8 cellular contexts compared by ENCODE assay signal in the genomic region with DNA sequence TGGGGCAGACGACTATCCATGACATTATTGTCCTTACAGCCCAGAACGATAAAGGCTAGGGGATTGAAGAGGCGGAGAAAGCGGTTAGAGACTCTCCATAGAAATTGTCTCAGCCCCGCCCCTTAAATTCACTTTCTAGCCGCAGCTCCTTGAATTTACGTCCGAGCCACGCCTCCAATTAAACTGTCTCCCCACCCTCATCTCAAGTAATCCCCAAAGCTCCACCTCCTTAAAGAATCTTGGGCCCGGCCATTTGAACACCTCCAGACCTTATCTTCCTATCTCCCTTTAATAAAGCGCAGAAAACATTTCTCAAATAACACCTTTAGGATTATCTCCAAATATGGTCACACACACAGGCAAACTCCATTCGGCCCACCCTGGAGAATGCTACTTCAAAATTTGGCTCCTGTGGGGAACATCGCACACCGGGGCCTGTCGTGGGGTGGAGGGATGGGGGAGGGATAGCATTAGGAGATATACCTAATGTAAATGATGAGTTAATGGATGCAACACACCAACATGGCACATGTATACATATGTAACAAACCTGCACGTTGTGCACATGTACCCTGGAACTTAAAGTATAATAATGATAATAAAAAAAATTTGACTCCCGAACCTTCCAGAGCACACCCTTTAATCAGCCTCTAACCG. TPM values are rescaled to one million over a fixed set of nuclear protein-coding genes. Genes with fewer than 3 reads are reported as not detected.
DNase-seq lines count a peak whose midpoint lies in the region; ATAC-seq and TF ChIP-seq lines count a peak whose summit lies in the region.

No MANE protein-coding gene starts in this region.

- CTCF ChIA-PET in PC-3 (lab: Charles Lee) (interaction anchor here (0.6 to 0.7 kb wide), 5 partner anchors 16 to 599 kb away, joined by 4 to 15 read pairs (median 9); no protein-coding TSS in a partner anchor), mammary epithelial cell (lab: Charles Lee; ENCODE audit: low non-redundant PET) (interaction anchor here (0.6 to 0.7 kb wide), 5 partner anchors 11 to 1257 kb away, joined by 3 to 5 read pairs (median 4); no protein-coding TSS in a partner anchor)

- POLR2A ChIA-PET in PC-3 (lab: Charles Lee; ENCODE audit: unreplicated experiment): interaction anchor here (0.5 to 0.6 kb wide), 2 partner anchors 27 to 112 kb away, joined by 6 to 22 read pairs; partner anchors contain the start of gene TFE3

- DNase-seq in EL: peak; percentile 71
- DNase-seq in PC-3: peak; percentile 70
- peak; percentile 68 for DNase-seq in mammary epithelial cell
- DNase-seq in iPS-NIHi7 (ENCODE audit: extremely low spot score): peak; percentile 56
- DNase-seq in spleen: no peak
- no peak for DNase-seq in NCI-H187 treated with DMSO at 0.1 percent for 48 hours (lab: John Stamatoyannopoulos, UW)

- no peak for TF ChIP-seq POLR2A in spleen (IDR thresholded peaks at IDR 0.05)

- H3K27ac ChIP-seq in PC-3 (ENCODE audit: low read length): peak overlapping the region; percentile 80
- peak overlapping the region; percentile 67 for H3K27ac ChIP-seq in mammary epithelial cell (ENCODE audit: insufficient read depth, low read depth, low read length)
- peak overlapping the region; percentile 51 to 95 (median 92) for H3K27ac ChIP-seq in spleen

- TF ChIP-seq CTCF in PC-3 (conservative IDR thresholded peaks at IDR 0.05; ENCODE audit: low read depth, low read length) (no peak), mammary epithelial cell (conservative IDR thresholded peaks at IDR 0.05 in 1 of 2, IDR thresholded peaks at IDR 0.05 in 1 of 2; ENCODE audit: extremely low read depth in 1 of 2, insufficient read depth in 1 of 2, low read depth in 1 of 2, low read length in 2 of 2) (no peak), spleen (IDR thresholded peaks at IDR 0.05 in 8 of 11, conservative IDR thresholded peaks at IDR 0.05 in 3 of 11) (no peak)

- peak overlapping the region; percentile 72 for H2AFZ ChIP-seq in PC-3 (ENCODE audit: low read length)
- peak overlapping the region; percentile 68 for H2AFZ ChIP-seq in mammary epithelial cell (ENCODE audit: low read depth, low read length)

- H3K4me2 ChIP-seq in PC-3 (ENCODE audit: low read length) (peak overlapping the region; percentile 80), mammary epithelial cell (ENCODE audit: insufficient read depth, low read depth, low read length) (peak overlapping the region; percentile 81)

- no peaks in the 10 kb centered on the region for H3K27me3 ChIP-seq in PC-3 (ENCODE audit: low read length)
- no peaks in the 10 kb centered on the region for H3K27me3 ChIP-seq in mammary epithelial cell (ENCODE audit: insufficient read depth, low read length)
- H3K27me3 ChIP-seq in spleen (replicated peaks in 1 of 7): no peaks in the 10 kb centered on the region

- intact Hi-C loops in PC-3 (cut with micrococcal nuclease) (no loop called here), mammary epithelial cell (cut with micrococcal nuclease) (loop anchor here (5.0 kb wide), 1 partner anchor 393 kb away; the partner anchor contains the start of gene GLOD5), spleen (cut with DNase I; ENCODE audit: low total_unique reads) (no loop called here)

- no peaks in the 10 kb centered on the region for H4K20me1 ChIP-seq in PC-3 (ENCODE audit: low read length)
- no peaks in the 10 kb centered on the region for H4K20me1 ChIP-seq in mammary epithelial cell (ENCODE audit: insufficient read depth, low read length)

- H3K9ac ChIP-seq in PC-3 (ENCODE audit: low read length) (peak overlapping the region; percentile 74; the same call in 1 of the 2 replicates), mammary epithelial cell (ENCODE audit: insufficient read depth, low read length) (no peak overlapping the region)

- no peaks in the 10 kb centered on the region for H3F3A ChIP-seq in PC-3 (ENCODE audit: low read length, unreplicated experiment)

- no peaks in the 10 kb centered on the region for H3K9me3 ChIP-seq in PC-3 (ENCODE audit: low read length)
- no peaks in the 10 kb centered on the region for H3K9me3 ChIP-seq in mammary epithelial cell (replicated peaks; ENCODE audit: insufficient read depth, low read length)
- H3K9me3 ChIP-seq in spleen: no peaks in the 10 kb centered on the region

- no peaks in the 10 kb centered on the region for H3K79me2 ChIP-seq in PC-3 (ENCODE audit: low read length)
- H3K79me2 ChIP-seq in mammary epithelial cell (ENCODE audit: insufficient read depth, low read length): no peaks in the 10 kb centered on the region

- H3K4me1 ChIP-seq in PC-3 (ENCODE audit: insufficient read depth, low read length): peaks cover 6% of the 10 kb centered on the region; the same call in 1 of the 2 replicates
- peaks cover 3% of the 10 kb centered on the region for H3K4me1 ChIP-seq in mammary epithelial cell (ENCODE audit: insufficient read depth, low read length)
- peaks cover 0 to 12% (median 6%) of the 10 kb centered on the region in 6 donors for H3K4me1 ChIP-seq in spleen

- no peaks in the 10 kb centered on the region for H3K9me2 ChIP-seq in PC-3 (replicated peaks; ENCODE audit: low read length)

- dilution Hi-C loops in mammary epithelial cell (cut with HindIII; ENCODE audit: low sequenced_read_pairs): no loop called here

- H3K36me3 ChIP-seq in PC-3 (ENCODE audit: low read depth, low read length): no peaks in the 10 kb centered on the region
- no peaks in the 10 kb centered on the region for H3K36me3 ChIP-seq in mammary epithelial cell (ENCODE audit: insufficient read depth, low read length)
- no peaks in the 10 kb centered on the region for H3K36me3 ChIP-seq in spleen

- BruUV-seq in PC-3 (replicated peaks; lab: Mats Ljungman, UMichigan) (TSS peak; percentile 84), mammary epithelial cell (replicated peaks; lab: Mats Ljungman, UMichigan) (no TSS peak)

- in situ Hi-C loops in mammary epithelial cell (cut with MboI; ENCODE audit: low sequenced_read_pairs in 2 of 2): no loop called here

- H3K4me3 ChIP-seq in PC-3 (ENCODE audit: low read length): peak overlapping the region; percentile 57
- peak overlapping the region; percentile 8 to 55 (median 33) for H3K4me3 ChIP-seq in mammary epithelial cell (replicated peaks in 1 of 3; ENCODE audit: insufficient read depth in 1 of 3, low read depth in 2 of 3, low read length in 3 of 3)
- peak overlapping the region; percentile 5 to 68 (median 40) for H3K4me3 ChIP-seq in spleen

- 36% methylated on average over 18 of the region's 18 CpGs for WGBS in mammary epithelial cell (ENCODE audit: low coverage, missing lambda C conversion rate)
- WGBS in spleen, 5 donors: 1 to 62% (median 4%) methylated on average over 18 of the region's 18 CpGs

- ATAC-seq in HG03095 (IDR thresholded peaks at IDR 0.05; ENCODE audit: unreplicated experiment): peak; percentile 6
- peak; percentile 58 for ATAC-seq in PC-3
- ATAC-seq in GM19328 (IDR thresholded peaks at IDR 0.05; ENCODE audit: unreplicated experiment): no peak

RNA-seq across cellular contexts. Expression of gene MAGIX, which starts 7.2 kb away (rescaled TPM):
- total RNA-seq in PC-3 (2014; rRNA removed) (9.3 and 12.5 TPM in 2 replicates), mammary epithelial cell (1 to 10 TPM; 1.4 to 2.8 TPM), spleen (1 to 10 TPM in 6 of 7 donors, under 1 TPM in 1; 0.89 to 4.3 (median 1.5) TPM)
- polyA plus RNA-seq in mammary epithelial cell (1.3 TPM), spleen (1 to 10 TPM in 2 of 3 donors, under 1 TPM in 1; 0.96 to 2.1 (median 1.3) TPM)
- polyA minus RNA-seq in mammary epithelial cell: not detected

RNA-seq across cellular contexts. Expression of gene PLP2, which starts 16.3 kb away (rescaled TPM):
- total RNA-seq in PC-3 (2014; rRNA removed): 165 and 171 TPM in 2 replicates
- total RNA-seq in mammary epithelial cell: 100 to 1,000 TPM in 1 of 2 donors, 10 to 100 TPM in 1; 68.5 to 377 TPM
- 629 TPM for polyA plus RNA-seq in mammary epithelial cell
- 468 TPM for polyA minus RNA-seq in mammary epithelial cell
- total RNA-seq in spleen: 100 to 1,000 TPM in 1 of 7 donors, 10 to 100 TPM in 6; 30.2 to 100 (median 52.6) TPM
- polyA plus RNA-seq in spleen: 10 to 100 TPM; 48.8 to 77.1 (median 57.4) TPM

RNA-seq across cellular contexts. Expression of gene PRICKLE3, which starts 30.8 kb away (rescaled TPM):
- 16.5 and 29.1 TPM in 2 replicates for total RNA-seq in PC-3 (2014; rRNA removed)
- total RNA-seq in mammary epithelial cell: 10 to 100 TPM; 13.2 to 25.4 TPM
- polyA plus RNA-seq in mammary epithelial cell: 13.2 TPM
- 34.0 TPM for polyA minus RNA-seq in mammary epithelial cell
- total RNA-seq in spleen: 10 to 100 TPM; 11.3 to 29.0 (median 15.2) TPM
- 1 to 10 TPM; 3.2 to 6.2 (median 3.4) TPM for polyA plus RNA-seq in spleen

RNA-seq across cellular contexts. Expression of gene GPKOW, which starts 31.8 kb away (rescaled TPM):
- 54.2 TPM in 2 replicates for total RNA-seq in PC-3 (2014; rRNA removed)
- total RNA-seq in mammary epithelial cell: 10 to 100 TPM; 12.8 to 18.7 TPM
- polyA plus RNA-seq in mammary epithelial cell: 18.8 TPM
- polyA minus RNA-seq in mammary epithelial cell: 10.1 TPM
- 10 to 100 TPM; 17.6 to 23.9 (median 19.2) TPM for total RNA-seq in spleen
- 10 to 100 TPM in 2 of 3 donors, 1 to 10 TPM in 1; 8.7 to 15.3 (median 11.6) TPM for polyA plus RNA-seq in spleen

RNA-seq across cellular contexts. Expression of gene SYP, which starts 44.6 kb away (rescaled TPM):
- 0.29 and 0.47 TPM in 2 replicates for total RNA-seq in PC-3 (2014; rRNA removed)
- total RNA-seq in mammary epithelial cell: under 1 TPM in 1 of 2 donors, not detected in 1; 0.49 TPM
- 0.09 TPM for polyA plus RNA-seq in mammary epithelial cell
- not detected for polyA minus RNA-seq in mammary epithelial cell
- total RNA-seq in spleen: 1 to 10 TPM in 5 of 7 donors, under 1 TPM in 2; 0.52 to 3.6 (median 1.5) TPM
- 1 to 10 TPM in 2 of 3 donors, under 1 TPM in 1; 0.48 to 2.1 (median 1.3) TPM for polyA plus RNA-seq in spleen

Comparison
In these comparisons a context has a peak if more than half of its experiments do, and no peak if none do; other contexts are left out.
1. DNase-seq: peak in EL (single experiment), PC-3 (single experiment), mammary epithelial cell (single experiment) and iPS-NIHi7 (single experiment); none in spleen (single experiment) and NCI-H187 treated with DMSO at 0.1 percent for 48 hours (single experiment).
2. Peak in every context shown above with its lines, with median percentiles within 50 percentile points of each other: H3K27ac ChIP-seq and H3K4me3 ChIP-seq.